33 cellular contexts compared by ENCODE assay signal in the genomic region with DNA sequence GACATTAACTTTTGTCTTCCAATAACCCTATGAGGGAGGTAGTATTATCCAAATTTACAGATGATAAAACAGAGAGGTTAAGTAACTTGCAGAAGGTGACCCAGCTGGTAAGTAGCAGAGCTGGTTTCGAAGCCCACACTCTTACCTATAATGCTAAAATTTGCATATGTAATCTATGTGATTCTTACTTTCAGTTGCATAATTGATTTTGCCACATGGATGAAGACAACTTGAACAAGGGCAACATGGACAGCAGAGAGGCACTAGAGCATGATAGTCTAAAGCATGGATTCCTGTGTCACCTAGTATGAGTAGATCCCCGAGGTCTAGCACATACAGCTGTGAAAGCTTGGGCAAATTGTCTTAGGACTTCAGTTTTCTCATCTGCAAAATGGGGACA.
"Had no signal": no experiment of that assay in that cellular context is flagged by ENCODE, and none has a peak within 500 bp of the region (broad histone marks: within the 10 kb centered on the region; RNA-seq: fewer than 3 reads in every experiment).

No MANE protein-coding gene starts in this region.

- ATAC-seq: activated CD4-positive, alpha-beta T cell treated with anti-CD3 and anti-CD28 coated beads for 36 hours; activated T-cell treated with anti-CD3 and anti-CD28 coated beads, Interleukin-2, amount 50 U/mL, for 72 hours; esophagus mucosa; T-helper 17 cell had no signal

- H3K4me1 Mint-ChIP-seq: central memory CD8-positive, alpha-beta T cell; endodermal cell; T-helper 17 cell had no signal

- DNase-seq: activated CD4-positive, alpha-beta memory T cell treated with anti-CD3 and anti-CD28 coated beads for 36 hours; activated CD4-positive, alpha-beta T cell treated with anti-CD3 and anti-CD28 coated beads for 36 hours; activated CD4-positive, alpha-beta T cell treated with anti-CD3 and anti-CD28 coated beads, Interleukin-2, amount 10 ng/mL, durations not matched to agents 24 days and 14 days; activated CD4-positive, CD25-positive, alpha-beta regulatory T cell; activated CD4-positive, CD25-positive, alpha-beta regulatory T cell treated with anti-CD3 and anti-CD28 coated beads, Interleukin-2, amount 50 U/mL, for 72 hours; activated CD8-positive, alpha-beta memory T cell treated with anti-CD3 and anti-CD28 coated beads, Interleukin-2, amount 50 U/mL, for 48 hours; activated effector memory CD4-positive, alpha-beta T cell treated with Interleukin-2 at 50 U/mL for 16 hours; activated gamma-delta T cell treated with Interleukin-2 at 50 U/mL for 16 hours; activated naive CD4-positive, alpha-beta T cell treated with anti-CD3 and anti-CD28 coated beads, Interleukin-2, amount 50 U/mL, for 16 hours; activated naive CD4-positive, alpha-beta T cell treated with Interleukin-2 at 50 U/mL for 16 hours; activated T-cell treated with anti-CD3 and anti-CD28 coated beads for 4 hours; activated T-cell treated with anti-CD3 and anti-CD28 coated beads, Interleukin-2, amount 50 U/mL, for 24 hours; activated T-cell treated with anti-CD3 and anti-CD28 coated beads, Interleukin-2, amount 50 U/mL, for 72 hours; amniotic stem cell; anterior cingulate cortex; brain microvascular endothelial cell; dorsolateral prefrontal cortex; effector memory CD4-positive, alpha-beta T cell; endodermal cell; foreskin fibroblast; head of caudate nucleus; T-helper 17 cell; T1000; WERI-Rb-1 had no signal

- H3K36me3 ChIP-seq: brain microvascular endothelial cell, WERI-Rb-1 had no signal

- H3K36me3 Mint-ChIP-seq: activated CD4-positive, alpha-beta memory T cell treated with anti-CD3 and anti-CD28 coated beads for 36 hours had no signal

- H3K4me3 ChIP-seq: coronary artery, dorsolateral prefrontal cortex had no signal

- H3K27ac ChIP-seq: brain microvascular endothelial cell, coronary artery, dorsolateral prefrontal cortex, WERI-Rb-1 had no signal

- H3K27me3 ChIP-seq: brain microvascular endothelial cell had no signal

- H3K27me3 Mint-ChIP-seq: activated CD4-positive, alpha-beta memory T cell treated with anti-CD3 and anti-CD28 coated beads for 36 hours; activated CD4-positive, alpha-beta T cell treated with anti-CD3 and anti-CD28 coated beads for 36 hours; activated CD4-positive, alpha-beta T cell treated with anti-CD3 and anti-CD28 coated beads, Interleukin-2, amount 10 ng/mL, durations not matched to agents 24 days and 14 days; activated naive CD8-positive, alpha-beta T cell had no signal

- H3K4me3 Mint-ChIP-seq: activated CD4-positive, alpha-beta memory T cell treated with anti-CD3 and anti-CD28 coated beads for 36 hours; activated CD4-positive, alpha-beta T cell treated with anti-CD3 and anti-CD28 coated beads for 36 hours; activated CD4-positive, alpha-beta T cell treated with anti-CD3 and anti-CD28 coated beads, Interleukin-2, amount 10 ng/mL, durations not matched to agents 24 days and 14 days; activated naive CD8-positive, alpha-beta T cell; activated T-cell treated with anti-CD3 and anti-CD28 coated beads, Interleukin-2, amount 50 U/mL, for 24 hours; central memory CD8-positive, alpha-beta T cell; dendritic cell treated with granulocyte-macrophage colony-stimulating factor and Interleukin-4, amounts not matched to agents 40 ng/mL and 50 ng/mL, for 4 days; endodermal cell; T-helper 17 cell; T-helper 2 cell treated with Interferon-gamma antibody and Interleukin-4, amounts not matched to agents 5 μg/mL and 100 μg/mL, for 36 hours had no signal

- H3K27ac Mint-ChIP-seq: activated CD4-positive, alpha-beta memory T cell treated with anti-CD3 and anti-CD28 coated beads for 36 hours; activated CD4-positive, alpha-beta T cell treated with anti-CD3 and anti-CD28 coated beads, Interleukin-2, amount 10 ng/mL, durations not matched to agents 24 days and 14 days; activated naive CD8-positive, alpha-beta T cell; activated T-cell treated with anti-CD3 and anti-CD28 coated beads, Interleukin-2, amount 50 U/mL, for 24 hours; activated T-cell treated with anti-CD3 and anti-CD28 coated beads, Interleukin-2, amount 50 U/mL, for 72 hours; dendritic cell treated with granulocyte-macrophage colony-stimulating factor and Interleukin-4, amounts not matched to agents 40 ng/mL and 50 ng/mL, for 4 days; endodermal cell; T-helper 17 cell; T-helper 2 cell treated with Interferon-gamma antibody and Interleukin-4, amounts not matched to agents 5 μg/mL and 100 μg/mL, for 36 hours had no signal

- FAIRE-seq: astrocyte, bronchial epithelial cell, frontal cortex had no signal

- H3K9me3 Mint-ChIP-seq: activated CD4-positive, alpha-beta memory T cell treated with anti-CD3 and anti-CD28 coated beads for 36 hours; activated T-cell treated with anti-CD3 and anti-CD28 coated beads, Interleukin-2, amount 50 U/mL, for 24 hours; central memory CD8-positive, alpha-beta T cell; endodermal cell had no signal
